ENCODE assay signal across 8 cellular contexts in genomic region chr4:158722917-158723793, GRCh38. TPM values are rescaled to one million over a fixed set of nuclear protein-coding genes. Genes with fewer than 3 reads are reported as not detected.
A peak's percentile ranks its signal among the peaks of the same experiment; 100 is the strongest.
DNase-seq lines count a peak whose midpoint lies in the region; ATAC-seq and TF ChIP-seq lines count a peak whose summit lies in the region.

PPID (minus strand) TSS chr4:158723396; CDS start chr4:158723288, 108 bp downstream.

- peaks cover 6% of the 10 kb centered on the region for H3F3A ChIP-seq in PC-9 (ENCODE audit: insufficient read depth, low read depth)

- CTCF ChIA-PET in PC-9 (lab: Charles Lee), result no interaction called here

- TSS peak; percentile 97 for BruUV-seq in PC-9 (replicated peaks; lab: Mats Ljungman, UMichigan)

- H3K36me3 ChIP-seq in PC-9 (ENCODE audit: low read depth), result 0 out of 2 replicates have a peak, but pooled peaks cover 6% of the 10 kb centered on the region
- H3K36me3 ChIP-seq in esophagus (ENCODE audit: control insufficient read depth in 2 of 2, insufficient read depth in 2 of 2, low read length in 1 of 2), result peaks cover 0 to 4% of the 10 kb centered on the region in 2 donors
- H3K36me3 ChIP-seq in mucosa of stomach (ENCODE audit: control insufficient read depth, insufficient read depth, low read length), result no peaks in the 10 kb centered on the region

- no peak for TF ChIP-seq CTCF in PC-9 (conservative IDR thresholded peaks at IDR 0.05)

- H3K4me1 Mint-ChIP-seq in IgD-negative memory B cell, result peaks cover 21 to 32% (median 23%) of the 10 kb centered on the region in 3 donors
- H3K4me1 Mint-ChIP-seq in activated T-cell treated with anti-CD3 and anti-CD28 coated beads, Interleukin-2, amount 50 U/mL, for 4 hours (ENCODE audit: low read depth), result peaks cover 33% of the 10 kb centered on the region

- no peaks in the 10 kb centered on the region for H4K20me1 ChIP-seq in PC-9 (ENCODE audit: insufficient read depth)

- peaks cover 10% of the 10 kb centered on the region for H3K36me3 Mint-ChIP-seq in IgD-negative memory B cell
- H3K36me3 Mint-ChIP-seq in activated T-cell treated with anti-CD3 and anti-CD28 coated beads, Interleukin-2, amount 50 U/mL, for 4 hours (ENCODE audit: insufficient read depth), result peaks cover 23% of the 10 kb centered on the region

- H3K27ac ChIP-seq in PC-9, result peak within 1 kb of the TSS; percentile 83
- peak within 1 kb of the TSS; percentile 78 to 92 for H3K27ac ChIP-seq in esophagus (ENCODE audit: low read depth in 2 of 2, low read length in 1 of 2)

- H3K4me3 ChIP-seq in PC-9 (peak within 1 kb of the TSS; percentile 65), esophagus (ENCODE audit: low read depth in 1 of 2, low read length in 2 of 2) (peak within 1 kb of the TSS; percentile 81 to 93), mucosa of stomach (ENCODE audit: low read length) (peak within 1 kb of the TSS; percentile 62)

- H3K79me2 ChIP-seq in PC-9 (ENCODE audit: low read depth), result peaks cover 21% of the 10 kb centered on the region

- no peaks in the 10 kb centered on the region for H3K27me3 ChIP-seq in PC-9 (ENCODE audit: insufficient read depth, low read depth)
- no peaks in the 10 kb centered on the region for H3K27me3 ChIP-seq in esophagus (ENCODE audit: control insufficient read depth in 1 of 2, insufficient read depth in 2 of 2, low read length in 2 of 2)
- H3K27me3 ChIP-seq in mucosa of stomach (ENCODE audit: control insufficient read depth, insufficient read depth, low read length), result no peaks in the 10 kb centered on the region

- ATAC-seq in GM21576 (IDR thresholded peaks at IDR 0.05; ENCODE audit: unreplicated experiment), result peak; percentile 98
- ATAC-seq in activated T-cell treated with anti-CD3 and anti-CD28 coated beads, Interleukin-2, amount 50 U/mL, for 4 hours, result peak; percentile 92 to 95

- peaks cover 9% of the 10 kb centered on the region for H3K27me3 Mint-ChIP-seq in IgD-negative memory B cell
- peaks cover 10% of the 10 kb centered on the region for H3K27me3 Mint-ChIP-seq in activated T-cell treated with anti-CD3 and anti-CD28 coated beads, Interleukin-2, amount 50 U/mL, for 4 hours (ENCODE audit: low read depth)

- H3K4me1 ChIP-seq in PC-9 (replicated peaks; ENCODE audit: insufficient read depth), result no peaks in the 10 kb centered on the region; the same call in 1 of the 2 replicates
- no peaks in the 10 kb centered on the region for H3K4me1 ChIP-seq in esophagus (ENCODE audit: control insufficient read depth in 2 of 2, insufficient read depth in 2 of 2, low read length in 1 of 2)
- H3K4me1 ChIP-seq in mucosa of stomach (ENCODE audit: control insufficient read depth, insufficient read depth, low read length), result peaks cover 7% of the 10 kb centered on the region

- peak within 1 kb of the TSS; percentile 97 to 100 (median 100) for H3K4me3 Mint-ChIP-seq in IgD-negative memory B cell
- H3K4me3 Mint-ChIP-seq in activated T-cell treated with anti-CD3 and anti-CD28 coated beads, Interleukin-2, amount 50 U/mL, for 4 hours, result peak within 1 kb of the TSS; percentile 94

- H3K9me2 ChIP-seq in PC-9 (ENCODE audit: insufficient read depth), result no peaks in the 10 kb centered on the region

- H3K4me2 ChIP-seq in PC-9, result peak within 1 kb of the TSS; percentile 83

- 0% methylated on average over 65 of the region's 65 CpGs for whole genome bisulfite sequencing in esophagus, 2 donors

- H3K9me3 ChIP-seq in PC-9 (ENCODE audit: insufficient read depth, low read depth) (no peaks in the 10 kb centered on the region), esophagus (ENCODE audit: control insufficient read depth in 2 of 2, insufficient read depth in 1 of 2, low read depth in 1 of 2, low read length in 1 of 2) (no peaks in the 10 kb centered on the region), mucosa of stomach (ENCODE audit: control insufficient read depth, low read length) (no peaks in the 10 kb centered on the region)

- H3K27ac Mint-ChIP-seq in IgD-negative memory B cell, result peak within 1 kb of the TSS; percentile 96 to 98 (median 98)

- H3K9ac ChIP-seq in mucosa of stomach (ENCODE audit: low read length), result peak within 1 kb of the TSS; percentile 85

- intact Hi-C loops in PC-9 (cut with micrococcal nuclease; ENCODE audit: unreplicated experiment), result loop anchor here (1.0 to 2.0 kb wide), 3 partner anchors 51 to 452 kb away; partner anchors contain the start of gene ETFDH

- POLR2A ChIA-PET in PC-9 (lab: Charles Lee; ENCODE audit: unreplicated experiment), result interaction anchor here (0.6 kb wide), 1 partner anchor 694 kb away, joined by 7 read pairs; no protein-coding TSS in a partner anchor

- peak within 1 kb of the TSS; percentile 89 for H2AFZ ChIP-seq in PC-9

- DNase-seq in DMS153 (lab: John Stamatoyannopoulos, UW) (peak; percentile 61), PC-9 (peak; percentile 71 to 83)
- DNase-seq in activated T-cell treated with anti-CD3 and anti-CD28 coated beads, Interleukin-2, amount 50 U/mL, for 4 hours, result peak; percentile 74
- DNase-seq in stimulated activated CD8-positive, alpha-beta memory T cell treated with anti-CD3 and anti-CD28 coated beads, Interleukin-4, amount 100 ng/mL, for 48 hours, result peak; percentile 90

- no peaks in the 10 kb centered on the region for H3K9me3 Mint-ChIP-seq in IgD-negative memory B cell
- no peaks in the 10 kb centered on the region for H3K9me3 Mint-ChIP-seq in activated T-cell treated with anti-CD3 and anti-CD28 coated beads, Interleukin-2, amount 50 U/mL, for 4 hours

RNA-seq across cellular contexts. Expression of gene PPID, which starts in this region (rescaled TPM):
- polyA plus RNA-seq in IgD-negative memory B cell (45.6 TPM), esophagus (10 to 100 TPM; 12.1 to 15.8 TPM)
- total RNA-seq in PC-9 (2021), result 21.4 and 28.2 TPM in 2 replicates
- 10 to 100 TPM; 56.0 to 65.6 (median 63.0) TPM for total RNA-seq in activated T-cell treated with anti-CD3 and anti-CD28 coated beads, Interleukin-2, amount 50 U/mL, for 4 hours

Comparison
In these comparisons a context has a peak if more than half of its experiments do, and no peak if none do; other contexts are left out.
1. Peak in every context shown above with its lines: DNase-seq, ATAC-seq, H3K4me3 ChIP-seq and H3K27ac ChIP-seq.